In genomic region chr2:69790601-69790959, GRCh38 we compare ENCODE assay signal across 10 cellular contexts. TPM values are rescaled to one million over a fixed set of nuclear protein-coding genes. Genes with fewer than 3 reads are reported as not detected.
A peak's percentile ranks its signal among the peaks of the same experiment; 100 is the strongest.
DNase-seq lines count a peak whose midpoint lies in the region; ATAC-seq and TF ChIP-seq lines count a peak whose summit lies in the region.
"Had no signal": no experiment of that assay in that cellular context is flagged by ENCODE, and none has a peak within 500 bp of the region (broad histone marks: within the 10 kb centered on the region; RNA-seq: fewer than 3 reads in every experiment).

No MANE protein-coding gene starts in this region.

- peak overlapping the region; percentile 46; the same call in 1 of the 2 replicates for H3K4me2 ChIP-seq in MM.1S (ENCODE audit: low read depth, low read length)

- H3K9ac ChIP-seq in MM.1S (ENCODE audit: low read length) = no peak overlapping the region

- peaks cover 31% of the 10 kb centered on the region for H3K4me1 ChIP-seq in ACC112 (ENCODE audit: control insufficient read depth, insufficient read depth, low read length, unreplicated experiment)
- H3K4me1 ChIP-seq in MM.1S (ENCODE audit: low read length) = peaks cover 18% of the 10 kb centered on the region
- H3K4me1 ChIP-seq in right cardiac atrium (ENCODE audit: control insufficient read depth, insufficient read depth, low read length) = no peaks in the 10 kb centered on the region
- no peaks in the 10 kb centered on the region for H3K4me1 ChIP-seq in prostate gland (replicated peaks)

- POLR2A ChIA-PET in GM10248 (lab: Yijun Ruan, JAX) = no interaction called here

- DNase-seq in MM.1S (no peak), right cardiac atrium (no peak), prostate gland (ENCODE audit: low spot score) (no peak), NCI-H446 (lab: John Stamatoyannopoulos, UW) (no peak), islet precursor cell (no peak), NCI-H2196 treated with DMSO at 0.1 percent for 48 hours (lab: John Stamatoyannopoulos, UW; ENCODE audit: unreplicated experiment) (no peak), GM10248 (ENCODE audit: extremely low spot score) (no peak)
- DNase-seq: activated CD8-positive, alpha-beta memory T cell treated with anti-CD3 and anti-CD28 coated beads, Interleukin-2, amount 10 ng/mL, durations not matched to agents 7 days and 5 days had no signal

- no peak for ATAC-seq in right cardiac atrium
- ATAC-seq: esophagus mucosa had no signal

- H3K27ac ChIP-seq in ACC112 (ENCODE audit: low read depth, low read length) (peak overlapping the region; percentile 62), MM.1S (ENCODE audit: low read length) (no peak overlapping the region), right cardiac atrium (ENCODE audit: low read length) (peak overlapping the region; percentile 30), prostate gland (peak overlapping the region; percentile 64 to 73)

- H3K27me3 ChIP-seq in ACC112 (ENCODE audit: insufficient read depth, low read length) (no peaks in the 10 kb centered on the region), MM.1S (replicated peaks; ENCODE audit: insufficient read depth, low read length) (no peaks in the 10 kb centered on the region), right cardiac atrium (ENCODE audit: control insufficient read depth, insufficient read depth) (no peaks in the 10 kb centered on the region), prostate gland (replicated peaks; ENCODE audit: insufficient read depth) (no peaks in the 10 kb centered on the region)

- no peaks in the 10 kb centered on the region for H3K9me2 ChIP-seq in MM.1S (replicated peaks; ENCODE audit: insufficient read depth, low read length)

- H4K20me1 ChIP-seq in MM.1S (ENCODE audit: insufficient read depth, low read length) = no peaks in the 10 kb centered on the region

- CTCF ChIA-PET in GM10248 (lab: Yijun Ruan, JAX) = interaction anchor here (1.1 to 4.9 kb wide), 13 partner anchors 10 to 74 kb away, joined by 3 to 26 read pairs (median 7); no protein-coding TSS in a partner anchor

- intact Hi-C loops in right cardiac atrium (cut with DNase I) (loop anchor here in 1 of 4 donors (10.0 kb wide), 1 partner anchor 46 kb away; the partner anchor contains the start of gene ANXA4), prostate gland (cut with DNase I) (no loop called here)

- TF ChIP-seq POLR2A in prostate gland (IDR thresholded peaks at IDR 0.05) = no peak

- H3K4me3 ChIP-seq in ACC112 (ENCODE audit: low read depth, low read length) (peak overlapping the region; percentile 64), MM.1S (ENCODE audit: low read length) (no peak overlapping the region), right cardiac atrium (ENCODE audit: low read length) (no peak overlapping the region), prostate gland (no peak overlapping the region)

- H3K36me3 ChIP-seq in ACC112 (ENCODE audit: insufficient read depth, low read length) (no peaks in the 10 kb centered on the region; the same call in 1 of the 2 replicates), MM.1S (replicated peaks; ENCODE audit: insufficient read depth, low read length) (no peaks in the 10 kb centered on the region), prostate gland (no peaks in the 10 kb centered on the region)

- no peaks in the 10 kb centered on the region for H3K79me2 ChIP-seq in ACC112 (ENCODE audit: control insufficient read depth, insufficient read depth, low read length, unreplicated experiment)
- H3K79me2 ChIP-seq in MM.1S (ENCODE audit: low read length) = no peaks in the 10 kb centered on the region

- H3F3A ChIP-seq in MM.1S (ENCODE audit: insufficient read depth, low read length) = peaks cover 7% of the 10 kb centered on the region; the same call in 1 of the 2 replicates

- H2AFZ ChIP-seq in ACC112 (ENCODE audit: low read length, unreplicated experiment) (peak overlapping the region; percentile 33), MM.1S (ENCODE audit: low read length) (no peak overlapping the region)

- H3K9me3 ChIP-seq in MM.1S (replicated peaks; ENCODE audit: insufficient read depth, low read length) (no peaks in the 10 kb centered on the region), right cardiac atrium (ENCODE audit: control insufficient read depth, low read length) (no peaks in the 10 kb centered on the region), prostate gland (no peaks in the 10 kb centered on the region)

- WGBS in right cardiac atrium = 46% methylated on average over 1 of the region's 1 CpG
- WGBS in prostate gland = 19% methylated on average over 1 of the region's 1 CpG

- TF ChIP-seq CTCF in MM.1S (IDR thresholded peaks at IDR 0.05; ENCODE audit: low read length) = no peak
- TF ChIP-seq CTCF in prostate gland (IDR thresholded peaks at IDR 0.05) = no peak
- no peak for TF ChIP-seq CTCF in GM10248 (IDR thresholded peaks at IDR 0.05; ENCODE audit: control extremely low read depth, extremely low read depth, low read depth, missing control alignments)

RNA-seq across cellular contexts. Expression of gene GMCL1, which starts 38.9 kb away (rescaled TPM):
- 1 to 10 TPM; 4.6 to 6.8 (median 6.4) TPM for total RNA-seq in right cardiac atrium
- polyA plus RNA-seq in right cardiac atrium = 2.5 TPM
- total RNA-seq in prostate gland = 10 to 100 TPM; 16.4 to 23.6 TPM

RNA-seq across cellular contexts. Expression of gene ANXA4, which starts 48.6 kb away (rescaled TPM):
- 10 to 100 TPM; 27.1 to 43.7 (median 33.9) TPM for total RNA-seq in right cardiac atrium
- polyA plus RNA-seq in right cardiac atrium = 15.4 TPM
- 10 to 100 TPM; 37.7 to 40.1 TPM for total RNA-seq in prostate gland
